22 cellular contexts compared by ENCODE assay signal in the genomic region with DNA sequence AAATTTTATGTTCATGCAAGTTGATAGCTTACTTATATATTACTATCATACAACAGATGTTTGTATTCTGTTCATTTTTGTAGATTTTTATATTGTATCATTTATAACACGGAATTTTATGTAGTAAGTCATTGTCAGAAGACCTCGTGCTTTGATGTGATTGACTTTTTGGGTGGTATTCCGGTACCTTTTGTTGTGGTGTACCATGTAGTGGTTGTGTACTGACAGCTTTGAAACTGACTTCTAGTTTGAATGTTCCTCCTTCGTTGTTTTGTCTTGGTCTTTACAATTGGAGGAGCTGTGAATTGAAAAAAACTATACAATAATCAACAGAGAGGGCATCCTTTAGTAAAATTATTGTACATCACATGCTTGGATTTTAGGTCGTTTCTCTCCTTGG.
DNase-seq lines count a peak whose midpoint lies in the region; ATAC-seq and TF ChIP-seq lines count a peak whose summit lies in the region.
"Had no signal": no experiment of that assay in that cellular context is flagged by ENCODE, and none has a peak within 500 bp of the region (broad histone marks: within the 10 kb centered on the region; RNA-seq: fewer than 3 reads in every experiment).

No MANE protein-coding gene starts in this region.

- no peak overlapping the region for H3K9ac ChIP-seq in H9 (ENCODE audit: extremely low read depth, insufficient read length, low read length)

- H3K79me2 ChIP-seq in H9 (ENCODE audit: insufficient read depth, low read length) = peaks cover 15% of the 10 kb centered on the region; the same call in 1 of the 2 replicates

- no peak overlapping the region for H4K8ac ChIP-seq in H9 (replicated peaks; ENCODE audit: insufficient read length, low read depth, low read length)

- peaks cover 14% of the 10 kb centered on the region for H3K36me3 ChIP-seq in CD8-positive, alpha-beta memory T cell (ENCODE audit: insufficient read depth, low read length)
- peaks cover 0 to 35% (median 9%) of the 10 kb centered on the region in 4 donors for H3K36me3 ChIP-seq in sigmoid colon

- H2BK15ac ChIP-seq in H9 (ENCODE audit: low read depth, low read length) = no peak overlapping the region

- H2BK20ac ChIP-seq in H9 (ENCODE audit: low read depth, low read length, poor library complexity, severe bottlenecking) = no peak overlapping the region

- no peak overlapping the region for H4K5ac ChIP-seq in H9 (ENCODE audit: insufficient read length, low read depth, low read length)

- H3K23me2 ChIP-seq in H9 (ENCODE audit: insufficient read length, low read depth, low read length, poor library complexity, severe bottlenecking) = no peaks in the 10 kb centered on the region

- no peak overlapping the region for H3K4me3 Mint-ChIP-seq in activated CD4-positive, alpha-beta T cell treated with anti-CD3 and anti-CD28 coated beads for 36 hours
- H3K4me3 Mint-ChIP-seq in CD8-positive, alpha-beta memory T cell = peak overlapping the region; percentile 1 to 69 (median 39)
- H3K4me3 Mint-ChIP-seq in activated naive CD8-positive, alpha-beta T cell treated with anti-CD3 and anti-CD28 coated beads for 36 hours = no peak overlapping the region
- H3K4me3 Mint-ChIP-seq in naive thymus-derived CD8-positive, alpha-beta T cell = peak overlapping the region in 9 of 10 donors; percentile 29 to 81 (median 61)
- no peak overlapping the region for H3K4me3 Mint-ChIP-seq in H9
- H3K4me3 Mint-ChIP-seq: activated B cell treated with CpG ODN at 0.5 μM for 24 hours, endodermal cell, nephron progenitor cell, type B pancreatic cell had no signal

- no peak for ATAC-seq in activated CD4-positive, alpha-beta T cell treated with anti-CD3 and anti-CD28 coated beads for 36 hours
- peak; percentile 98 to 99 for ATAC-seq in naive thymus-derived CD8-positive, alpha-beta T cell
- ATAC-seq in GM19463 (IDR thresholded peaks at IDR 0.05; ENCODE audit: unreplicated experiment) = no peak

- no peak overlapping the region for H3K27ac ChIP-seq in CD8-positive, alpha-beta memory T cell (ENCODE audit: low read depth, low read length)
- H3K27ac ChIP-seq in H9 (ENCODE audit: insufficient read length, low read depth, low read length) = no peak overlapping the region
- H3K27ac ChIP-seq in sigmoid colon = no peak overlapping the region
- H3K27ac ChIP-seq: 22Rv1, HL-60 had no signal

- no peaks in the 10 kb centered on the region for H3K9me3 ChIP-seq in CD8-positive, alpha-beta memory T cell (ENCODE audit: low read length)
- H3K9me3 ChIP-seq in H9 (ENCODE audit: control insufficient read depth, low read depth, low read length) = no peaks in the 10 kb centered on the region
- H3K9me3 ChIP-seq in sigmoid colon = no peaks in the 10 kb centered on the region

- no peak overlapping the region for H3K4ac ChIP-seq in H9 (ENCODE audit: low read depth, low read length)

- CTCF ChIA-PET in activated CD4-positive, alpha-beta T cell treated with anti-CD3 and anti-CD28 coated beads for 36 hours (lab: Charles Lee) = no interaction called here
- CTCF ChIA-PET in CD8-positive, alpha-beta memory T cell (lab: Charles Lee) = no interaction called here

- H3T11ph ChIP-seq in H9 (ENCODE audit: low read length) = no peak overlapping the region

- TF ChIP-seq POLR2A in sigmoid colon (IDR thresholded peaks at IDR 0.05) = no peak

- H3K4me1 Mint-ChIP-seq in activated CD4-positive, alpha-beta T cell treated with anti-CD3 and anti-CD28 coated beads for 36 hours = peaks cover 58% of the 10 kb centered on the region
- H3K4me1 Mint-ChIP-seq in CD8-positive, alpha-beta memory T cell = peaks cover 63 to 82% (median 82%) of the 10 kb centered on the region in 3 donors
- peaks cover 53% of the 10 kb centered on the region for H3K4me1 Mint-ChIP-seq in activated naive CD8-positive, alpha-beta T cell treated with anti-CD3 and anti-CD28 coated beads for 36 hours
- H3K4me1 Mint-ChIP-seq in naive thymus-derived CD8-positive, alpha-beta T cell = peaks cover 34 to 63% (median 59%) of the 10 kb centered on the region in 4 donors
- H3K4me1 Mint-ChIP-seq in H9 = peaks cover 39 to 41% of the 10 kb centered on the region in 2 experiments
- H3K4me1 Mint-ChIP-seq: nephron progenitor cell had no signal

- no peak overlapping the region for H3K4me3 ChIP-seq in CD8-positive, alpha-beta memory T cell (ENCODE audit: low read length)
- no peak overlapping the region for H3K4me3 ChIP-seq in sigmoid colon

- no peak overlapping the region for H2BK120ac ChIP-seq in H9 (ENCODE audit: low read depth, low read length, poor library complexity, severe bottlenecking)

- TF ChIP-seq EP300 in sigmoid colon (IDR thresholded peaks at IDR 0.05) = no peak

- H3K14ac ChIP-seq in H9 (ENCODE audit: insufficient read depth, low read length) = no peak overlapping the region

- no peak overlapping the region for H2AK5ac ChIP-seq in H9 (ENCODE audit: insufficient read length, low read length)

- H4K91ac ChIP-seq in H9 (ENCODE audit: insufficient read length, low read depth, low read length) = no peak overlapping the region

- no peak overlapping the region for H2BK12ac ChIP-seq in H9 (ENCODE audit: insufficient read length, low read depth, low read length)

- no peak overlapping the region for H2AFZ ChIP-seq in H9 (ENCODE audit: low read length)

- peaks cover 20% of the 10 kb centered on the region for H3K4me1 ChIP-seq in CD8-positive, alpha-beta memory T cell (ENCODE audit: insufficient read depth, low read length)
- H3K4me1 ChIP-seq in H9 (ENCODE audit: insufficient read depth, low read length) = no peaks in the 10 kb centered on the region
- H3K4me1 ChIP-seq in sigmoid colon = peaks cover 0 to 54% (median 40%) of the 10 kb centered on the region in 4 donors

- H3K27me3 ChIP-seq in CD8-positive, alpha-beta memory T cell (ENCODE audit: insufficient read depth, low read length, poor library complexity, severe bottlenecking) = no peaks in the 10 kb centered on the region
- H3K27me3 ChIP-seq in H9 (ENCODE audit: insufficient read depth, low read length) (no peaks in the 10 kb centered on the region), sigmoid colon (no peaks in the 10 kb centered on the region)

- intact Hi-C loops in activated CD4-positive, alpha-beta T cell treated with anti-CD3 and anti-CD28 coated beads for 36 hours (cut with DNase I, micrococcal nuclease) = no loop called here
- intact Hi-C loops in sigmoid colon (cut with DNase I) = no loop called here

- peaks cover 65% of the 10 kb centered on the region for H3K36me3 Mint-ChIP-seq in activated CD4-positive, alpha-beta T cell treated with anti-CD3 and anti-CD28 coated beads for 36 hours (ENCODE audit: low read depth)
- H3K36me3 Mint-ChIP-seq in CD8-positive, alpha-beta memory T cell = peaks cover 7 to 79% (median 27%) of the 10 kb centered on the region in 3 donors
- peaks cover 53% of the 10 kb centered on the region for H3K36me3 Mint-ChIP-seq in activated naive CD8-positive, alpha-beta T cell treated with anti-CD3 and anti-CD28 coated beads for 36 hours
- H3K36me3 Mint-ChIP-seq in naive thymus-derived CD8-positive, alpha-beta T cell = peaks cover 19 to 70% (median 43%) of the 10 kb centered on the region in 3 donors
- H3K36me3 Mint-ChIP-seq in H9 (ENCODE audit: insufficient read depth in 1 of 3, low read depth in 3 of 3) = peaks cover 39 to 70% (median 67%) of the 10 kb centered on the region in 3 experiments; a peak in 6 of 7 replicates

- DNase-seq in activated CD4-positive, alpha-beta T cell treated with anti-CD3 and anti-CD28 coated beads for 36 hours = no peak
- DNase-seq in activated CD4-positive, alpha-beta T cell treated with anti-CD3 and anti-CD28 coated beads for 1 hour = no peak
- peak in 2 of 5 donors; percentile 61 to 81 for DNase-seq in CD8-positive, alpha-beta memory T cell
- no peak for DNase-seq in activated naive CD8-positive, alpha-beta T cell treated with anti-CD3 and anti-CD28 coated beads for 36 hours
- peak in 9 of 10 donors; percentile 12 to 89 (median 67) for DNase-seq in naive thymus-derived CD8-positive, alpha-beta T cell
- DNase-seq in H9 (no peak), sigmoid colon (no peak)
- DNase-seq: activated B cell treated with CpG ODN at 0.5 μM for 24 hours; Calu3; left colon; NCI-H1105 treated with DMSO at 0.1 percent for 48 hours; NCI-H2107; NCI-H510A treated with DMSO at 0.1 percent for 48 hours; nephron progenitor cell; small intestine; stimulated activated CD4-positive, alpha-beta T cell treated with anti-CD3 and anti-CD28 coated beads, Interleukin-2, amount 100 ng/mL, for 48 hours; T-helper 9 cell had no signal

- TF ChIP-seq CTCF in H9 (conservative IDR thresholded peaks at IDR 0.05) (no peak), sigmoid colon (IDR thresholded peaks at IDR 0.05) (no peak)

- H3K56ac ChIP-seq in H9 (ENCODE audit: insufficient read length, low read depth, low read length) = no peak overlapping the region

- H3K4me2 ChIP-seq in H9 (ENCODE audit: insufficient read depth, insufficient read length, low read length) = no peak overlapping the region

- no peaks in the 10 kb centered on the region for H3K79me1 ChIP-seq in H9 (ENCODE audit: insufficient read depth, low read depth, low read length, poor library complexity, severe bottlenecking)

- H3K9me3 Mint-ChIP-seq in activated CD4-positive, alpha-beta T cell treated with anti-CD3 and anti-CD28 coated beads for 36 hours (ENCODE audit: low read depth) = no peaks in the 10 kb centered on the region
- no peaks in the 10 kb centered on the region for H3K9me3 Mint-ChIP-seq in CD8-positive, alpha-beta memory T cell
- H3K9me3 Mint-ChIP-seq in activated naive CD8-positive, alpha-beta T cell treated with anti-CD3 and anti-CD28 coated beads for 36 hours = peaks cover 3% of the 10 kb centered on the region
- H3K9me3 Mint-ChIP-seq in naive thymus-derived CD8-positive, alpha-beta T cell = no peaks in the 10 kb centered on the region
- no peaks in the 10 kb centered on the region for H3K9me3 Mint-ChIP-seq in H9
- H3K9me3 Mint-ChIP-seq: activated B cell treated with CpG ODN at 0.5 μM for 24 hours, endodermal cell, nephron progenitor cell, type B pancreatic cell had no signal

- H4K20me1 ChIP-seq in H9 (ENCODE audit: control insufficient read depth, insufficient read depth, insufficient read length) = no peaks in the 10 kb centered on the region

- peak overlapping the region; percentile 51 for H3K27ac Mint-ChIP-seq in activated CD4-positive, alpha-beta T cell treated with anti-CD3 and anti-CD28 coated beads for 36 hours
- peak overlapping the region; percentile 5 to 71 (median 36) for H3K27ac Mint-ChIP-seq in CD8-positive, alpha-beta memory T cell
- peak overlapping the region; percentile 45 for H3K27ac Mint-ChIP-seq in activated naive CD8-positive, alpha-beta T cell treated with anti-CD3 and anti-CD28 coated beads for 36 hours
- H3K27ac Mint-ChIP-seq in naive thymus-derived CD8-positive, alpha-beta T cell = peak overlapping the region in 9 of 10 donors; percentile 2 to 66 (median 25)
- peak overlapping the region in 1 of 3 experiments; percentile 48; a peak in 2 of 7 replicates for H3K27ac Mint-ChIP-seq in H9
- H3K27ac Mint-ChIP-seq: activated B cell treated with CpG ODN at 0.5 μM for 24 hours, nephron progenitor cell had no signal

- POLR2A ChIA-PET in activated CD4-positive, alpha-beta T cell treated with anti-CD3 and anti-CD28 coated beads for 36 hours (lab: Charles Lee) = no interaction called here
- POLR2A ChIA-PET in CD8-positive, alpha-beta memory T cell (lab: Charles Lee) = interaction anchor here (0.6 kb wide), 1 partner anchor 14 kb away, joined by 8 read pairs; no protein-coding TSS in a partner anchor
- POLR2A ChIA-PET in naive thymus-derived CD8-positive, alpha-beta T cell (lab: Charles Lee) = interaction anchor here (0.5 to 0.8 kb wide), 2 partner anchors 62 to 257 kb away, joined by 3 to 5 read pairs; no protein-coding TSS in a partner anchor

- no peaks in the 10 kb centered on the region for H3K27me3 Mint-ChIP-seq in activated CD4-positive, alpha-beta T cell treated with anti-CD3 and anti-CD28 coated beads for 36 hours
- no peaks in the 10 kb centered on the region for H3K27me3 Mint-ChIP-seq in CD8-positive, alpha-beta memory T cell
- no peaks in the 10 kb centered on the region for H3K27me3 Mint-ChIP-seq in activated naive CD8-positive, alpha-beta T cell treated with anti-CD3 and anti-CD28 coated beads for 36 hours
- no peaks in the 10 kb centered on the region for H3K27me3 Mint-ChIP-seq in naive thymus-derived CD8-positive, alpha-beta T cell
- H3K27me3 Mint-ChIP-seq in H9 (ENCODE audit: low read depth) = no peaks in the 10 kb centered on the region
- H3K27me3 Mint-ChIP-seq: activated B cell treated with CpG ODN at 0.5 μM for 24 hours, type B pancreatic cell had no signal

- H3K18ac ChIP-seq in H9 (ENCODE audit: insufficient read length, low read depth, low read length) = no peak overlapping the region

- no peak overlapping the region for H3K23ac ChIP-seq in H9 (ENCODE audit: insufficient read length, low read depth, low read length)

- H2BK5ac ChIP-seq in H9 (ENCODE audit: insufficient read length, low read length) = no peak overlapping the region

- no CpG with 5 or more reads among the region's 5 CpGs for WGBS in H9 (ENCODE audit: extremely low coverage, insufficient read length, low lambda C conversion rate)
- WGBS in sigmoid colon, 2 donors = 75 to 82% methylated on average over 5 of the region's 5 CpGs

Comparison
In these comparisons a context has a peak if more than half of its experiments do, and no peak if none do; other contexts are left out.
1. ATAC-seq: peak in naive thymus-derived CD8-positive, alpha-beta T cell (2 of 2); none in activated CD4-positive, alpha-beta T cell treated with anti-CD3 and anti-CD28 coated beads for 36 hours (single experiment) and GM19463 (single experiment).
2. DNase-seq: peak in naive thymus-derived CD8-positive, alpha-beta T cell (9 of 10); none in activated CD4-positive, alpha-beta T cell treated with anti-CD3 and anti-CD28 coated beads for 36 hours (single experiment), activated CD4-positive, alpha-beta T cell treated with anti-CD3 and anti-CD28 coated beads for 1 hour (single experiment), activated naive CD8-positive, alpha-beta T cell treated with anti-CD3 and anti-CD28 coated beads for 36 hours (single experiment), H9 (single experiment) and sigmoid colon (single experiment).
3. H3K4me3 Mint-ChIP-seq: peak in CD8-positive, alpha-beta memory T cell (7 of 7) and naive thymus-derived CD8-positive, alpha-beta T cell (9 of 10); none in activated CD4-positive, alpha-beta T cell treated with anti-CD3 and anti-CD28 coated beads for 36 hours (single experiment), activated naive CD8-positive, alpha-beta T cell treated with anti-CD3 and anti-CD28 coated beads for 36 hours (single experiment) and H9 (0 of 2).